In the genomic region with DNA sequence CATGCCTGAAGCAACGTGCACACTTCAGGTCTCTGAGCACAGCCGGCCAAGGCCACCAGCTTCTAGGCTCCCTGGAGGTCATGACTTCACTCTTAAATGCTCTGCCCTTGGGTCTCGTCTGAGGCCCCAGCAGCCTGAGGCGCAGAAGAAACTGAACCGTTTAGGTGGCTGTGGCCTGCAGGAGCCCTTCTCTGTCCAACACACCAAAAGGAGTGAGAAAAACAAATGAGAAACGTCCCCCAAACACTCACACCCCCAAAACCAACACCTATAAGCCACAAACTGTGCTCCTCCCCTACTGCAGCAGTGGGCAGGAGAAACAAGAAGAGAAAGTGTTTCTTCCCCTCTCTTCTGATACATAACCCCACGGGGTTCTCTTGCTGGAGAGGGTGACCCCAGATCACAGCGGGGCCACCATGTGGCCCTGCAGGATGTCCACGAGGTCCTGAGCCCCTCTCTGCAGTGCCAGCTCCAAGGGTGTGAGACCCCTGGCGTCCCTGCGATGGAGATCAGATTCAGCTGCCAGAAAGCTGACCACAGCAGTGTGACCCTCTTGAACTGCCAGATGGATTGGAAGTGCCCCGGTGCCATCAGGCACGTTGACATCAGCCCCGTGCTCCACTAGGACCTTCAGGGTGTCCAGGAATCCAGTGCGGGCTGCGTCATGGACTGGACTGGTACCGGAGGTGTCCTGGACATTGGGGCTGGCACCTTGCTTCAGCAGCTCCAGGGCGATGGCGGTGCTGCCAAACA, we compare ENCODE assay signal across 8 cellular contexts. TPM values are rescaled to one million over a fixed set of nuclear protein-coding genes. Genes with fewer than 3 reads are reported as not detected.
DNase-seq lines count a peak whose midpoint lies in the region; ATAC-seq and TF ChIP-seq lines count a peak whose summit lies in the region.

No MANE protein-coding gene starts in this region.

- peak overlapping the region; percentile 71 for H3K27ac ChIP-seq in CD8-positive, alpha-beta T cell (ENCODE audit: low read depth, low read length)
- H3K27ac ChIP-seq in HL-60 (replicated peaks) (peak overlapping the region; percentile 85), spleen (peak overlapping the region; percentile 69 to 98 (median 94))

- no peaks in the 10 kb centered on the region for H3K9me3 ChIP-seq in CD8-positive, alpha-beta T cell (ENCODE audit: low read length)
- H3K9me3 ChIP-seq in spleen = no peaks in the 10 kb centered on the region

- peaks cover 2% of the 10 kb centered on the region for H3K36me3 ChIP-seq in CD8-positive, alpha-beta T cell (ENCODE audit: insufficient read depth, low read length)
- H3K36me3 ChIP-seq in spleen = peaks cover 0 to 31% (median 6%) of the 10 kb centered on the region in 6 donors

- CTCF ChIA-PET in CD8-positive, alpha-beta T cell (lab: Charles Lee) = interaction anchor here (0.7 to 10.4 kb wide), 10 partner anchors 8 to 810 kb away, joined by 3 to 94 read pairs (median 4); no protein-coding TSS in a partner anchor
- CTCF ChIA-PET in activated CD4-positive, alpha-beta memory T cell treated with anti-CD3 and anti-CD28 coated beads, Interleukin-2, amount 10 ng/mL, durations not matched to agents 7 days and 5 days (lab: Charles Lee) = interaction anchor here (1.0 to 8.9 kb wide), 11 partner anchors 13 to 135 kb away, joined by 3 to 73 read pairs (median 4); partner anchors contain the start of gene QTRT1

- TF ChIP-seq POLR2A in spleen (IDR thresholded peaks at IDR 0.05) = no peak

- peak in 6 of 7 experiments; percentile 38 to 77 (median 64) for DNase-seq in CD8-positive, alpha-beta T cell
- peak in 1 of 2 experiments; percentile 63 for DNase-seq in HL-60 (ENCODE audit: low read depth in 1 of 2, low spot score in 1 of 2)
- peak; percentile 71 for DNase-seq in activated CD4-positive, alpha-beta memory T cell treated with anti-CD3 and anti-CD28 coated beads, Interleukin-2, amount 10 ng/mL, durations not matched to agents 7 days and 5 days
- DNase-seq in fibroblast of mammary gland (ENCODE audit: low read depth) = no peak
- peak; percentile 89 for DNase-seq in spleen
- DNase-seq in COLO668 (lab: John Stamatoyannopoulos, UW; ENCODE audit: unreplicated experiment) = no peak

- no peaks in the 10 kb centered on the region for H3K9me3 Mint-ChIP-seq in CD8-positive, alpha-beta T cell
- H3K9me3 Mint-ChIP-seq in activated CD4-positive, alpha-beta memory T cell treated with anti-CD3 and anti-CD28 coated beads, Interleukin-2, amount 10 ng/mL, durations not matched to agents 7 days and 5 days = no peaks in the 10 kb centered on the region

- 30 to 34% (median 31%) methylated on average over 15 to 19 of the region's 19 CpGs for WGBS in spleen, 5 donors

- peaks cover 43% of the 10 kb centered on the region for H3K4me1 Mint-ChIP-seq in CD8-positive, alpha-beta T cell (ENCODE audit: low read depth)
- peaks cover 38% of the 10 kb centered on the region for H3K4me1 Mint-ChIP-seq in activated CD4-positive, alpha-beta memory T cell treated with anti-CD3 and anti-CD28 coated beads, Interleukin-2, amount 10 ng/mL, durations not matched to agents 7 days and 5 days

- peak; percentile 18 for ATAC-seq in CD8-positive, alpha-beta T cell
- ATAC-seq in HG03108 (IDR thresholded peaks at IDR 0.05; ENCODE audit: unreplicated experiment) (no peak), GM19397 (IDR thresholded peaks at IDR 0.05; ENCODE audit: unreplicated experiment) (no peak)

- intact Hi-C loops in CD8-positive, alpha-beta T cell (cut with DNase I, micrococcal nuclease) = loop anchor here (1.0 to 10.0 kb wide), 12 partner anchors 13 to 1242 kb away; partner anchors contain the start of genes CARM1 (in 2 of the 2), ATG4D (in 1 of the 2), DNM2 (in 1 of the 2) and ILF3 (in 1 of the 2)
- intact Hi-C loops in spleen (cut with DNase I; ENCODE audit: low total_unique reads) = loop anchor here (5.0 kb wide), 1 partner anchor 65 kb away; the partner anchor contains the start of gene KEAP1

- H3K27me3 ChIP-seq in CD8-positive, alpha-beta T cell (ENCODE audit: insufficient read depth, low read length) = no peaks in the 10 kb centered on the region
- H3K27me3 ChIP-seq in HL-60 (ENCODE audit: insufficient read depth, poor library complexity, severe bottlenecking) = no peaks in the 10 kb centered on the region
- H3K27me3 ChIP-seq in spleen (replicated peaks in 1 of 7) = no peaks in the 10 kb centered on the region

- peak overlapping the region; percentile 98 for H3K4me3 Mint-ChIP-seq in CD8-positive, alpha-beta T cell
- H3K4me3 Mint-ChIP-seq in activated CD4-positive, alpha-beta memory T cell treated with anti-CD3 and anti-CD28 coated beads, Interleukin-2, amount 10 ng/mL, durations not matched to agents 7 days and 5 days = peak overlapping the region; percentile 92

- peaks cover 28% of the 10 kb centered on the region for H3K4me1 ChIP-seq in CD8-positive, alpha-beta T cell (ENCODE audit: insufficient read depth, low read length)
- peaks cover 28 to 76% (median 48%) of the 10 kb centered on the region in 6 donors for H3K4me1 ChIP-seq in spleen

- POLR2A ChIA-PET in CD8-positive, alpha-beta T cell (lab: Charles Lee) = interaction anchor here (0.9 to 6.8 kb wide), 8 partner anchors 13 to 87 kb away, joined by 3 to 77 read pairs (median 4); partner anchors contain the start of gene S1PR5
- POLR2A ChIA-PET in activated CD4-positive, alpha-beta memory T cell treated with anti-CD3 and anti-CD28 coated beads, Interleukin-2, amount 10 ng/mL, durations not matched to agents 7 days and 5 days (lab: Charles Lee) = interaction anchor here (0.5 to 9.8 kb wide), 23 partner anchors 12 to 306 kb away, joined by 3 to 141 read pairs (median 5); partner anchors contain the start of genes CDC37, ICAM1, KEAP1 and S1PR5

- TF ChIP-seq CTCF in CD8-positive, alpha-beta T cell (IDR thresholded peaks at IDR 0.05) = no peak
- TF ChIP-seq CTCF in HL-60 (IDR thresholded peaks at IDR 0.05; ENCODE audit: insufficient read depth, low read length) (no peak), fibroblast of mammary gland (conservative IDR thresholded peaks at IDR 0.05; ENCODE audit: control insufficient read depth, insufficient read depth, low read depth, low read length) (no peak), spleen (IDR thresholded peaks at IDR 0.05 in 8 of 11, conservative IDR thresholded peaks at IDR 0.05 in 3 of 11) (no peak)

- H3K27ac Mint-ChIP-seq in CD8-positive, alpha-beta T cell = peak overlapping the region; percentile 95
- peak overlapping the region; percentile 97 for H3K27ac Mint-ChIP-seq in activated CD4-positive, alpha-beta memory T cell treated with anti-CD3 and anti-CD28 coated beads, Interleukin-2, amount 10 ng/mL, durations not matched to agents 7 days and 5 days

- H3K4me3 ChIP-seq in CD8-positive, alpha-beta T cell (ENCODE audit: low read depth, low read length) = peak overlapping the region; percentile 97
- H3K4me3 ChIP-seq in HL-60 (replicated peaks; ENCODE audit: insufficient read depth, low read length) (peak overlapping the region; percentile 76), fibroblast of mammary gland (ENCODE audit: control insufficient read depth, low read depth, low read length) (peak overlapping the region; percentile 86), spleen (peak overlapping the region; percentile 16 to 98 (median 89))

- no peaks in the 10 kb centered on the region for H3K27me3 Mint-ChIP-seq in CD8-positive, alpha-beta T cell (ENCODE audit: low read depth)
- no peaks in the 10 kb centered on the region for H3K27me3 Mint-ChIP-seq in activated CD4-positive, alpha-beta memory T cell treated with anti-CD3 and anti-CD28 coated beads, Interleukin-2, amount 10 ng/mL, durations not matched to agents 7 days and 5 days

- H3K36me3 Mint-ChIP-seq in CD8-positive, alpha-beta T cell = peaks cover 27% of the 10 kb centered on the region
- H3K36me3 Mint-ChIP-seq in activated CD4-positive, alpha-beta memory T cell treated with anti-CD3 and anti-CD28 coated beads, Interleukin-2, amount 10 ng/mL, durations not matched to agents 7 days and 5 days (ENCODE audit: low read depth) = peaks cover 42% of the 10 kb centered on the region

RNA-seq across cellular contexts. Expression of gene KRI1, which starts 1.0 kb away (rescaled TPM):
- 10 to 100 TPM; 29.8 to 33.9 TPM for total RNA-seq in CD8-positive, alpha-beta T cell
- 10 to 100 TPM; 45.5 TPM for total RNA-seq in activated CD4-positive, alpha-beta memory T cell treated with anti-CD3 and anti-CD28 coated beads, Interleukin-2, amount 10 ng/mL, durations not matched to agents 7 days and 5 days
- 10 to 100 TPM; 24.9 to 39.6 (median 31.4) TPM for total RNA-seq in spleen
- polyA plus RNA-seq in spleen = 10 to 100 TPM; 31.5 to 43.3 (median 39.1) TPM

RNA-seq across cellular contexts. Expression of gene CDKN2D, which starts 1.9 kb away (rescaled TPM):
- total RNA-seq in CD8-positive, alpha-beta T cell = 10 to 100 TPM; 58.5 to 61.3 TPM
- 10 to 100 TPM; 85.4 to 89.4 TPM for total RNA-seq in activated CD4-positive, alpha-beta memory T cell treated with anti-CD3 and anti-CD28 coated beads, Interleukin-2, amount 10 ng/mL, durations not matched to agents 7 days and 5 days
- 10 to 100 TPM; 24.7 to 69.6 (median 44.5) TPM for total RNA-seq in spleen
- polyA plus RNA-seq in spleen = 10 to 100 TPM; 30.0 to 35.4 (median 33.5) TPM

RNA-seq across cellular contexts. Expression of gene AP1M2, which starts 20.3 kb away (rescaled TPM):
- not detected for total RNA-seq in CD8-positive, alpha-beta T cell
- not detected for total RNA-seq in activated CD4-positive, alpha-beta memory T cell treated with anti-CD3 and anti-CD28 coated beads, Interleukin-2, amount 10 ng/mL, durations not matched to agents 7 days and 5 days
- 1 to 10 TPM in 3 of 7 donors, under 1 TPM in 3, not detected in 1; 0.65 to 2.1 (median 0.93) TPM for total RNA-seq in spleen
- polyA plus RNA-seq in spleen = under 1 TPM; 0.09 to 0.83 (median 0.74) TPM

RNA-seq across cellular contexts. Expression of gene ATG4D, which starts 23.1 kb away (rescaled TPM):
- total RNA-seq in CD8-positive, alpha-beta T cell = 10 to 100 TPM; 82.0 to 91.1 TPM
- 10 to 100 TPM; 38.1 to 39.2 TPM for total RNA-seq in activated CD4-positive, alpha-beta memory T cell treated with anti-CD3 and anti-CD28 coated beads, Interleukin-2, amount 10 ng/mL, durations not matched to agents 7 days and 5 days
- 10 to 100 TPM; 18.2 to 40.5 (median 31.5) TPM for total RNA-seq in spleen
- polyA plus RNA-seq in spleen = 10 to 100 TPM; 18.7 to 36.0 (median 33.8) TPM

RNA-seq across cellular contexts. Expression of gene S1PR5, which starts 49.6 kb away (rescaled TPM):
- 10 to 100 TPM; 21.6 to 22.5 TPM for total RNA-seq in CD8-positive, alpha-beta T cell
- under 1 TPM; 0.63 to 0.68 TPM for total RNA-seq in activated CD4-positive, alpha-beta memory T cell treated with anti-CD3 and anti-CD28 coated beads, Interleukin-2, amount 10 ng/mL, durations not matched to agents 7 days and 5 days
- 10 to 100 TPM in 3 of 7 donors, 1 to 10 TPM in 4; 4.0 to 21.2 (median 9.2) TPM for total RNA-seq in spleen
- polyA plus RNA-seq in spleen = 1 to 10 TPM in 2 of 3 donors, under 1 TPM in 1; 0.52 to 2.1 (median 1.2) TPM

Comparison
In these comparisons a context has a peak if more than half of its experiments do, and no peak if none do; other contexts are left out.
1. DNase-seq: peak in CD8-positive, alpha-beta T cell (6 of 7), activated CD4-positive, alpha-beta memory T cell treated with anti-CD3 and anti-CD28 coated beads, Interleukin-2, amount 10 ng/mL, durations not matched to agents 7 days and 5 days (single experiment) and spleen (single experiment); none in fibroblast of mammary gland (single experiment) and COLO668 (single experiment).
2. Peak in every context shown above with its lines, with median percentiles within 50 percentile points of each other: H3K27ac ChIP-seq and H3K4me3 ChIP-seq.